In the genomic region with DNA sequence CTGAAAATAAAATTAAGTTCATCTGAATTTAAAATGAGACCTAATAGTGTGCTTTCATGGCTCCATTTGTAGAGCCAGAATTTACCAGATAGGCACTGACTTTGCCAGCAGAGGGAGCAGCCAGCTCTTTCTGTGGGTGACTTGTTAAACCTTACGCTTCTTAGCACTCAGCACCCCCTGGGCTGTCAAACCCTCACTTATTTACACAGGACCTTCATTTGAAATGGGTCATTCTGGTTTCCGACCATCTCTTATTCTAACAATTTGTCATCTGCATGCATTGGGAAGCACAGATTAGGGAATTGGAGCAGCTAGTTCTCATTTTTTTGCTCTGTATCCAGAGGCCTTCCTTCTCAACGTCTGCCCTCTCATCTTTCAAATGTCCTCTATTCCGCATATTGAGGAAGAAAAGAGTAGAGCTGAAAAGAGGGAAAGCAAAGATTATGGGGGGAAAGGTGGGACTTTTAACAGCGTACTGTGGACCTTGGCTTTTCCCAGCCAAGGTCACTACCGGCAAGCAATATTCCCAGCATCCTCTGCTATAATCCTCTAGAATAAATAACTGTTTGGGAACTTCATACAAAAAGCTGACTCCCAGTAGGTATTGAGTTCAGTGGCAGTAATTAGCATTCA, we compare ENCODE assay signal across 1 cellular context.
TF ChIP-seq lines count a peak whose summit lies in the region.

No MANE protein-coding gene starts in this region.

TF ChIP-seq in endothelial cell of umbilical vein, 7 proteins besides CTCF, POLR2A, EP300 and RAD21:
- TF ChIP-seq JUN (IDR thresholded peaks at IDR 0.05; ENCODE audit: borderline replicate concordance, insufficient read depth, insufficient read length, low read depth): no peak
- TF ChIP-seq POLR2AphosphoS5 (IDR thresholded peaks at IDR 0.05; ENCODE audit: insufficient read depth, low read depth, low read length): no peak
- TF ChIP-seq EZH2 (IDR thresholded peaks at IDR 0.05; ENCODE audit: borderline replicate concordance, low read depth, low read length, severe bottlenecking): no peak
- TF ChIP-seq FOS (IDR thresholded peaks at IDR 0.05; ENCODE audit: borderline replicate concordance, insufficient read depth, low read length): no peak
- no peak for TF ChIP-seq MYC (IDR thresholded peaks at IDR 0.05; ENCODE audit: low read depth, low read length)
- TF ChIP-seq, protein P1, sequence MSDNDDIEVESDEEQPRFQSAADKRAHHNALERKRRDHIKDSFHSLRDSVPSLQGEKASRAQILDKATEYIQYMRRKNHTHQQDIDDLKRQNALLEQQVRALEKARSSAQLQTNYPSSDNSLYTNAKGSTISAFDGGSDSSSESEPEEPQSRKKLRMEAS (IDR thresholded peaks at IDR 0.05; ENCODE audit: insufficient read depth, insufficient read length): no peak
- TF ChIP-seq GATA2 (IDR thresholded peaks at IDR 0.05; ENCODE audit: insufficient read depth, insufficient read length, low read depth, low read length): no peak
